In genomic region chrX:39017062-39017461, GRCh38 we compare ENCODE assay signal across 19 cellular contexts.
"Had no signal": no experiment of that assay in that cellular context is flagged by ENCODE, and none has a peak within 500 bp of the region (broad histone marks: within the 10 kb centered on the region; RNA-seq: fewer than 3 reads in every experiment).

No MANE protein-coding gene starts in this region.

- ATAC-seq: left ventricle myocardium superior; stimulated activated memory B cell treated with anti-CD40 and anti-IgM and Interleukin-4, amounts not matched to agents 10 μg/mL and 1 μg/mL and 100 μg/mL, for 72 hours had no signal

- FAIRE-seq: TTC549 had no signal

- H3K9me3 ChIP-seq: adrenal gland, right atrium auricular region, tibial nerve had no signal

- H3K36me3 ChIP-seq: adrenal gland, neural progenitor cell, right atrium auricular region, tibial nerve had no signal

- H3K4me3 ChIP-seq: adrenal gland, coronary artery, neural progenitor cell, right atrium auricular region, smooth muscle cell, tibial nerve had no signal

- H3K27ac ChIP-seq: adrenal gland, coronary artery, epithelial cell of prostate, neural progenitor cell, parathyroid adenoma, right atrium auricular region, tibial nerve had no signal

- DNase-seq: activated B cell treated with CpG ODN at 0.5 μM for 24 hours; activated CD4-positive, alpha-beta T cell treated with anti-CD3 and anti-CD28 coated beads, Interleukin-2, amount 50 U/mL, for 1 hour; activated naive CD4-positive, alpha-beta T cell treated with anti-CD3 and anti-CD28 coated beads, Interleukin-2, amount 50 U/mL, for 16 hours; activated T-cell treated with anti-CD3 and anti-CD28 coated beads for 4 hours; caudate nucleus; effector memory CD4-positive, alpha-beta T cell; glutamatergic neuron; islet precursor cell; left ventricle myocardium superior had no signal

- H3K27me3 ChIP-seq: neural progenitor cell, right atrium auricular region, tibial nerve had no signal

- H3K4me1 ChIP-seq: adrenal gland, parathyroid adenoma had no signal
